26 cellular contexts compared by ENCODE assay signal in the genomic region with DNA sequence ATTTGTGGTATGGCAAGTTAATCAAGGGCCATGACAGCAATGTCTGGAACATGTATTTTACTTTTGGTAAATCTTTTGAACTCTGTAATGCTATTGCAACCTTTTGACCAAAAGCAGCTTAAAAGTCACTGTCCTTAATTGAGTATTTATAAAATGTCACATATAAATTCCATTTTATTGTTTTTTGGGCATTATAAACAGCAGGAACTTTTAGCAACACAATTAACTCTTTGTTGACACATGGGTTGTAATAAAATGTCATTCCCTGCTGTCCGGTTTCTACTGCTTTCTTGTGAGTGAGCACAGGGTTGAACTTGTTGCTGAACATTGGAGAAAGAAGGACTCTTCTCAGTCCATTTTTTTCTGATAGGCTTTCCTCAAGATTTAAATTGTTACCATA.
"Had no signal": no experiment of that assay in that cellular context is flagged by ENCODE, and none has a peak within 500 bp of the region (broad histone marks: within the 10 kb centered on the region; RNA-seq: fewer than 3 reads in every experiment).

No MANE protein-coding gene starts in this region.

- DNase-seq: activated effector memory CD4-positive, alpha-beta T cell treated with anti-CD3 and anti-CD28 coated beads, Interleukin-2, amount 50 U/mL, for 16 hours; activated effector memory CD4-positive, alpha-beta T cell treated with Interleukin-2 at 50 U/mL for 16 hours; activated gamma-delta T cell; activated gamma-delta T cell treated with Interleukin-2 at 50 U/mL for 16 hours; activated naive CD4-positive, alpha-beta T cell; activated naive CD4-positive, alpha-beta T cell treated with anti-CD3 and anti-CD28 coated beads for 36 hours; activated naive CD4-positive, alpha-beta T cell treated with anti-CD3 and anti-CD28 coated beads, Interleukin-2, amount 10 ng/mL, durations not matched to agents 7 days and 5 days; activated naive CD4-positive, alpha-beta T cell treated with anti-CD3 and anti-CD28 coated beads, Interleukin-2, amount 50 U/mL, for 16 hours; activated naive CD4-positive, alpha-beta T cell treated with Interleukin-2 at 50 U/mL for 16 hours; activated naive CD8-positive, alpha-beta T cell treated with anti-CD3 and anti-CD28 coated beads for 36 hours; activated naive CD8-positive, alpha-beta T cell treated with anti-CD3 and anti-CD28 coated beads, Interleukin-2, amount 10 ng/mL, durations not matched to agents 7 days and 5 days; activated naive CD8-positive, alpha-beta T cell treated with anti-CD3 and anti-CD28 coated beads, Interleukin-2, amount 50 U/mL, for 24 hours; activated T-cell treated with anti-CD3 and anti-CD28 coated beads, Interleukin-2, amount 50 U/mL, for 24 hours; activated T-cell treated with anti-CD3 and anti-CD28 coated beads, Interleukin-2, amount 50 U/mL, for 4 hours; activated T-cell treated with anti-CD3 and anti-CD28 coated beads, Interleukin-2, amount 50 U/mL, for 48 hours; activated T-cell treated with anti-CD3 and anti-CD28 coated beads, Interleukin-2, amount 50 U/mL, for 72 hours; adrenal gland; amniotic stem cell; amygdala; anterior cingulate cortex; aorta; body of pancreas; brain microvascular endothelial cell; caudate nucleus; central memory CD4-positive, alpha-beta T cell; cerebellar nuclear complex had no signal
